In genomic region chr5:134411228-134411545, GRCh38 we compare ENCODE assay signal across 8 cellular contexts.
DNase-seq lines count a peak whose midpoint lies in the region; ATAC-seq and TF ChIP-seq lines count a peak whose summit lies in the region.

No MANE protein-coding gene starts in this region.

- peak overlapping the region; percentile 95 for H3K4me2 ChIP-seq in SU-DHL-6 (ENCODE audit: low read depth, low read length, poor library complexity, severe bottlenecking)

- peak overlapping the region; percentile 95 for H3K9ac ChIP-seq in SU-DHL-6 (ENCODE audit: low read length)

- H3K4me3 ChIP-seq in SU-DHL-6 (ENCODE audit: insufficient read depth, low read length, poor library complexity, severe bottlenecking) (peak overlapping the region; percentile 99), foreskin fibroblast (ENCODE audit: low read depth in 1 of 2, low read length in 2 of 2) (peak overlapping the region; percentile 82 to 98), skeletal muscle cell (ENCODE audit: low read depth, low read length) (peak overlapping the region; percentile 92)

- H3K79me2 ChIP-seq in SU-DHL-6 (ENCODE audit: insufficient read depth, low read length): peaks cover 29% of the 10 kb centered on the region

- H3K27me3 ChIP-seq in SU-DHL-6 (ENCODE audit: low read length): no peaks in the 10 kb centered on the region

- ATAC-seq in GM19324 (IDR thresholded peaks at IDR 0.05; ENCODE audit: low FRiP score, unreplicated experiment): peak; percentile 6

- DNase-seq in foreskin fibroblast (no peak), skeletal muscle cell (ENCODE audit: low read depth) (no peak), GM19238 (ENCODE audit: insufficient read length, low spot score) (no peak), NCI-H1105 (lab: John Stamatoyannopoulos, UW) (no peak), NCI-H2029 treated with DMSO at 0.1 percent for 48 hours (lab: John Stamatoyannopoulos, UW) (no peak), NCI-H526 treated with DMSO at 0.1 percent for 48 hours (lab: John Stamatoyannopoulos, UW) (no peak)

- TF ChIP-seq CTCF in SU-DHL-6 (IDR thresholded peaks at IDR 0.05; ENCODE audit: insufficient read depth, low read length, poor library complexity, severe bottlenecking) (no peak), foreskin fibroblast (IDR thresholded peaks at IDR 0.05; ENCODE audit: low read depth, low read length) (no peak)

- 0 out of 2 replicates have a peak, but pooled peaks cover 5% of the 10 kb centered on the region for H3F3A ChIP-seq in SU-DHL-6 (ENCODE audit: insufficient read depth)

- no peaks in the 10 kb centered on the region for H3K9me3 ChIP-seq in SU-DHL-6 (ENCODE audit: insufficient read depth, low read length)

- 0 out of 2 replicates have a peak overlapping the region, but pooled peaks have one; percentile 11 for H3K27ac ChIP-seq in SU-DHL-6 (ENCODE audit: low read depth, low read length)

- H3K36me3 ChIP-seq in SU-DHL-6 (ENCODE audit: low read length): no peaks in the 10 kb centered on the region

- no peaks in the 10 kb centered on the region for H3K9me2 ChIP-seq in SU-DHL-6 (replicated peaks; ENCODE audit: insufficient read depth, low read length)

- no peaks in the 10 kb centered on the region for H4K20me1 ChIP-seq in SU-DHL-6 (ENCODE audit: low read depth, low read length)

- peak overlapping the region; percentile 80 for H2AFZ ChIP-seq in SU-DHL-6 (ENCODE audit: low read depth, low read length, severe bottlenecking)
